1 cellular context compared by ENCODE assay signal in the genomic region with DNA sequence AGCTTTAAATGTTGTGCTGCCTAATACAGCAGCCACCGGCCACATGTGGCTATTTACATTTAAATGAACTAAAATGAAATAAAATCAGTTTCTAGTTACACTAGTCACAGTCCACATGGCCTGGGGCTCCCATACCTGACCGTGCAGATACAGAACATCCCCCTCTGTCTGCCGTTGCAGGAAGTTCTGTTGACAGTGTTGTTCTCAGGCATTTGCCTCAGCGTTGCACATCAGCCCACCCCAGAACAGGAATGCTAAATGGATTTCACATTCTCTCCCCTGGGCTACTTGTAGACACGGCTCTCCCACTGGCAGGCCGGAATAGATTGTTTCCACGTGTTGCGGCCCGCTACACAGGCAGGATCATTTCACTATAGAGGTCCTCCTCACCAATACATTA.
TF ChIP-seq lines count a peak whose summit lies in the region.

No MANE protein-coding gene starts in this region.

TF ChIP-seq in H1, 55 proteins besides CTCF, POLR2A, EP300 and RAD21:
- TF ChIP-seq SIX5 (IDR thresholded peaks at IDR 0.05; ENCODE audit: low read depth, low read length) = no peak
- TF ChIP-seq POU5F1 (IDR thresholded peaks at IDR 0.05; ENCODE audit: low read depth, low read length) = no peak
- no peak for TF ChIP-seq SIRT6 (IDR thresholded peaks at IDR 0.05; ENCODE audit: low read length)
- TF ChIP-seq, protein P1, sequence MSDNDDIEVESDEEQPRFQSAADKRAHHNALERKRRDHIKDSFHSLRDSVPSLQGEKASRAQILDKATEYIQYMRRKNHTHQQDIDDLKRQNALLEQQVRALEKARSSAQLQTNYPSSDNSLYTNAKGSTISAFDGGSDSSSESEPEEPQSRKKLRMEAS (IDR thresholded peaks at IDR 0.05) = 0 out of 2 replicates have a peak, but pooled peaks have one; percentile 29
- no peak for TF ChIP-seq CBX8 (IDR thresholded peaks at IDR 0.05; ENCODE audit: borderline replicate concordance, low read depth, low read length)
TF ChIP-seq in H1: peak in this region for 1.
